In genomic region chr16:35404273-35404672, GRCh38 we compare ENCODE assay signal across 36 cellular contexts.
"Had no signal": no experiment of that assay in that cellular context is flagged by ENCODE, and none has a peak within 500 bp of the region (broad histone marks: within the 10 kb centered on the region; RNA-seq: fewer than 3 reads in every experiment).

No MANE protein-coding gene starts in this region.

- DNase-seq: Kasumi-1, MG63, MM.1S, MV-4-11, NCI-H1048, NCI-H1092, NCI-H1092 treated with DMSO at 0.1 percent for 48 hours, NCI-H1105, NCI-H1105 treated with DMSO at 0.1 percent for 48 hours, NCI-H1417, NCI-H1417 treated with DMSO at 0.1 percent for 48 hours, NCI-H1436, NCI-H1436 treated with DMSO at 0.1 percent for 48 hours, NCI-H146, NCI-H1694, NCI-H1694 treated with DMSO at 0.1 percent for 48 hours, NCI-H187, NCI-H187 treated with DMSO at 0.1 percent for 48 hours, NCI-H1930, NCI-H2029, NCI-H2029 treated with DMSO at 0.1 percent for 48 hours, NCI-H2081, NCI-H2081 treated with DMSO at 0.1 percent for 48 hours, NCI-H2107, NCI-H2171, NCI-H2171 treated with DMSO at 0.1 percent for 48 hours, NCI-H2227 treated with DMSO at 0.1 percent for 48 hours, NCI-H226, NCI-H345, NCI-H446, NCI-H446 treated with DMSO at 0.1 percent for 48 hours, NCI-H510A, NCI-H510A treated with DMSO at 0.1 percent for 48 hours, NCI-H524, NCI-H524 treated with DMSO at 0.1 percent for 48 hours, NCI-H526 had no signal

- H3K4me3 ChIP-seq: MG63 had no signal

- H3K9me3 ChIP-seq: MG63 had no signal

- H3K36me3 ChIP-seq: MG63 had no signal

- H3K27me3 ChIP-seq: MG63 had no signal
